17 cellular contexts compared by ENCODE assay signal in the genomic region with DNA sequence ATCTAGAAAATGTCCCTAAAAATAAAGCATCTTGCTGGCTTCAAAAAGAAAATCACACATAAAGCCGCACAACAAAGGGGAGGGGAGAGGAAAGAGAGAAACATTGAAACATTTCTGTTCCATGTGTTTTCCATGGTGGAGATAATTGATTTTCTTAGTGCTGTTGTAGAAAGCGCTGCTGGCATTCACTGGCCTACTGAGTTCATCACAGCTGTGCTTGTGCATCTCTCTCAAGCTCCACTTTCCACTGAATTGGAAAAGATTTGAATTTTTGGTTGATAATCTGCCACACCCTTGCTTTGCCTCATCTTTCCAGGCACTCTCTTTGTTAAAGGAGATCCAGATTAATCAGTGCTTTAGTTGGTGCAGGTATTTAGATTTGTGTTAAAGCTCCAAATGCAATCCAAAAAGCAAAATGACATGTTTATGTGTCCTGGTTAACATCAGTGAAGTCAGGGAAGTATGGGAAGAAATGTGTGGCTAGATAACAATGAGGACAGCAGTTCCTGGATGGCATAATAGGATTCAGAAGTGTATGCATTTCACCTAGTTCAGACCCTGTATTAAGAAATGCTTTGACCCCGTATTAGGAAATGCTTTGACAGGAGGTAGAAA. TPM values are rescaled to one million over a fixed set of nuclear protein-coding genes. Genes with fewer than 3 reads are reported as not detected.
A peak's percentile ranks its signal among the peaks of the same experiment; 100 is the strongest.
DNase-seq lines count a peak whose midpoint lies in the region; ATAC-seq and TF ChIP-seq lines count a peak whose summit lies in the region.
"Had no signal": no experiment of that assay in that cellular context is flagged by ENCODE, and none has a peak within 500 bp of the region (broad histone marks: within the 10 kb centered on the region; RNA-seq: fewer than 3 reads in every experiment).

No MANE protein-coding gene starts in this region.

- ATAC-seq in heart left ventricle: no peak
- ATAC-seq in Right ventricle myocardium inferior: no peak
- ATAC-seq in gastroesophageal sphincter: no peak
- no peak for ATAC-seq in GM21529 (IDR thresholded peaks at IDR 0.05; ENCODE audit: unreplicated experiment)
- ATAC-seq: HepG2 had no signal

- no peak overlapping the region for H2BK12ac ChIP-seq in trophoblast cell (ENCODE audit: low read length)

- no peak overlapping the region for H3K14ac ChIP-seq in trophoblast cell (ENCODE audit: low read length)

- H3K4me3 ChIP-seq in heart left ventricle (peak overlapping the region in 2 of 12 donors; percentile 5 to 22), gastroesophageal sphincter (no peak overlapping the region), trophoblast cell (ENCODE audit: low read depth, low read length) (no peak overlapping the region), uterus (no peak overlapping the region)
- H3K4me3 ChIP-seq: skin epidermis, testis had no signal

- TF ChIP-seq POLR2A in heart left ventricle (IDR thresholded peaks at IDR 0.05) (no peak), gastroesophageal sphincter (IDR thresholded peaks at IDR 0.05) (no peak), uterus (IDR thresholded peaks at IDR 0.05) (no peak)

- TF ChIP-seq EP300 in gastroesophageal sphincter (IDR thresholded peaks at IDR 0.05): no peak

- TF ChIP-seq CTCF in heart left ventricle (IDR thresholded peaks at IDR 0.05) (no peak), gastroesophageal sphincter (IDR thresholded peaks at IDR 0.05) (no peak), uterus (IDR thresholded peaks at IDR 0.05) (no peak)

- H3K9me3 ChIP-seq in heart left ventricle (no peaks in the 10 kb centered on the region), gastroesophageal sphincter (no peaks in the 10 kb centered on the region), trophoblast cell (ENCODE audit: insufficient read depth, low read depth, low read length) (no peaks in the 10 kb centered on the region), uterus (no peaks in the 10 kb centered on the region)
- H3K9me3 ChIP-seq: testis had no signal

- H3K9ac ChIP-seq in trophoblast cell (ENCODE audit: low read length): no peak overlapping the region

- no peak overlapping the region for H3K4ac ChIP-seq in trophoblast cell (ENCODE audit: low read depth, low read length)

- H3K27me3 ChIP-seq in heart left ventricle (no peaks in the 10 kb centered on the region), gastroesophageal sphincter (no peaks in the 10 kb centered on the region), trophoblast cell (ENCODE audit: insufficient read depth, low read length) (no peaks in the 10 kb centered on the region), uterus (no peaks in the 10 kb centered on the region)
- H3K27me3 ChIP-seq: testis had no signal

- peak overlapping the region in 10 of 12 donors; percentile 17 to 83 (median 60) for H3K27ac ChIP-seq in heart left ventricle
- H3K27ac ChIP-seq in gastroesophageal sphincter: peak overlapping the region in 3 of 4 donors; percentile 55 to 86 (median 63)
- H3K27ac ChIP-seq in trophoblast cell (ENCODE audit: low read depth, low read length): peak overlapping the region; percentile 26
- H3K27ac ChIP-seq in uterus: peak overlapping the region; percentile 88 to 95

- intact Hi-C loops in heart left ventricle (cut with DNase I) (loop anchor here in 5 of 10 donors (10.0 kb wide), 3 partner anchors 77 to 447 kb away; no protein-coding TSS in a partner anchor), Right ventricle myocardium inferior (cut with DNase I) (loop anchor here (5.0 kb wide), 2 partner anchors 34 to 184 kb away; no protein-coding TSS in a partner anchor), uterus (cut with DNase I; ENCODE audit: low total_unique reads) (loop anchor here (10.0 kb wide), 2 partner anchors 187 to 447 kb away; no protein-coding TSS in a partner anchor)

- H3K18ac ChIP-seq in trophoblast cell (ENCODE audit: low read length): no peak overlapping the region

- H2AK5ac ChIP-seq in trophoblast cell (ENCODE audit: low read length): no peak overlapping the region

- DNase-seq in heart left ventricle (no peak), Right ventricle myocardium inferior (ENCODE audit: missing footprints) (no peak), trophoblast cell (no peak), uterus (no peak), mucosa of gallbladder (ENCODE audit: low spot score) (no peak), MV-4-11 (lab: John Stamatoyannopoulos, UW) (no peak)
- DNase-seq: activated CD4-positive, alpha-beta T cell treated with anti-CD3 and anti-CD28 coated beads, Interleukin-2, amount 10 ng/mL, durations not matched to agents 7 days and 5 days; activated CD8-positive, alpha-beta memory T cell treated with anti-CD3 and anti-CD28 coated beads, Interleukin-2, amount 50 U/mL, for 4 hours; NCI-H1694 treated with DMSO at 0.1 percent for 48 hours; stimulated activated CD4-positive, alpha-beta T cell treated with anti-CD3 and anti-CD28 coated beads, Interleukin-4, amount 100 ng/mL, for 24 hours; testis had no signal

- no peak overlapping the region for H3K4me2 ChIP-seq in trophoblast cell (ENCODE audit: low read length)

- H3K79me2 ChIP-seq in trophoblast cell (ENCODE audit: control insufficient read depth, insufficient read depth, low read length, poor library complexity): no peaks in the 10 kb centered on the region

- H2BK120ac ChIP-seq in trophoblast cell (ENCODE audit: insufficient read depth, low read length, poor library complexity): no peak overlapping the region

- peaks cover 6% of the 10 kb centered on the region for H3K79me1 ChIP-seq in trophoblast cell (ENCODE audit: low read length)

- H2AFZ ChIP-seq in trophoblast cell (ENCODE audit: insufficient read depth, low read length, poor library complexity): no peak overlapping the region

- 65 to 70% (median 67%) methylated on average over 3 of the region's 3 CpGs for WGBS in heart left ventricle, 4 donors
- 43 to 68% methylated on average over 3 of the region's 3 CpGs for WGBS in gastroesophageal sphincter (ENCODE audit: low coverage in 1 of 2), 2 donors
- WGBS in trophoblast cell (ENCODE audit: extremely low coverage, insufficient coverage, insufficient read length): no CpG with 5 or more reads among the region's 3 CpGs

- H3K4me1 ChIP-seq in heart left ventricle (peaks cover 0 to 15% (median 0%) of the 10 kb centered on the region in 12 donors), gastroesophageal sphincter (peaks cover 0 to 35% (median 8%) of the 10 kb centered on the region in 3 donors), trophoblast cell (ENCODE audit: control insufficient read depth in 1 of 2, insufficient read depth in 2 of 2, low read length in 2 of 2) (peaks cover 0 to 2% of the 10 kb centered on the region in 2 experiments), uterus (peaks cover 0 to 4% of the 10 kb centered on the region in 2 donors)
- H3K4me1 ChIP-seq: testis had no signal

- H4K12ac ChIP-seq in trophoblast cell (ENCODE audit: low read depth, low read length): no peak overlapping the region

- H3K36me3 ChIP-seq in heart left ventricle (no peaks in the 10 kb centered on the region), gastroesophageal sphincter (no peaks in the 10 kb centered on the region), trophoblast cell (ENCODE audit: control insufficient read depth in 1 of 2, insufficient read depth in 2 of 2, low read length in 2 of 2) (no peaks in the 10 kb centered on the region), uterus (no peaks in the 10 kb centered on the region)

- no peak overlapping the region for H4K91ac ChIP-seq in trophoblast cell (ENCODE audit: low read depth, low read length)

- no peak overlapping the region for H2BK5ac ChIP-seq in trophoblast cell (ENCODE audit: low read depth, low read length, poor library complexity)

- H4K8ac ChIP-seq in trophoblast cell (ENCODE audit: low read depth, low read length): no peak overlapping the region

- no peak overlapping the region for H3K23ac ChIP-seq in trophoblast cell (ENCODE audit: low read length)

RNA-seq across cellular contexts. Expression of gene COL3A1, which starts 2.8 kb away (rescaled TPM):
- total RNA-seq in heart left ventricle (1,000 to 10,000 TPM in 1 of 9 donors, 100 to 1,000 TPM in 3, 10 to 100 TPM in 5; 34.5 to 1,075 (median 97.4) TPM), Right ventricle myocardium inferior (72.7 TPM), gastroesophageal sphincter (100 to 1,000 TPM; 211 to 408 (median 347) TPM), uterus (over 10,000 TPM in 1 of 4 donors, 100 to 1,000 TPM in 3; 113 to 22,387 (median 426) TPM), mucosa of gallbladder (371 TPM)
- 100 to 1,000 TPM in 1 of 2 donors, 10 to 100 TPM in 1; 17.6 to 241 TPM for polyA plus RNA-seq in heart left ventricle
- polyA plus RNA-seq in trophoblast cell (2013): 842 and 849 TPM in 2 replicates
- total RNA-seq: activated CD4-positive, alpha-beta T cell treated with anti-CD3 and anti-CD28 coated beads, Interleukin-2, amount 10 ng/mL, durations not matched to agents 7 days and 5 days; MCF 10A had no signal
- polyA plus RNA-seq: CD14-positive monocyte, HepG2 had no signal

Comparison
In these comparisons a context has a peak if more than half of its experiments do, and no peak if none do; other contexts are left out.
1. H3K27ac ChIP-seq: peak in every context shown above with its lines; median percentile 92 in uterus; 63 in gastroesophageal sphincter; 60 in heart left ventricle; 26 in trophoblast cell.